Comparison of ENCODE assay signal across 8 cellular contexts in the genomic region with DNA sequence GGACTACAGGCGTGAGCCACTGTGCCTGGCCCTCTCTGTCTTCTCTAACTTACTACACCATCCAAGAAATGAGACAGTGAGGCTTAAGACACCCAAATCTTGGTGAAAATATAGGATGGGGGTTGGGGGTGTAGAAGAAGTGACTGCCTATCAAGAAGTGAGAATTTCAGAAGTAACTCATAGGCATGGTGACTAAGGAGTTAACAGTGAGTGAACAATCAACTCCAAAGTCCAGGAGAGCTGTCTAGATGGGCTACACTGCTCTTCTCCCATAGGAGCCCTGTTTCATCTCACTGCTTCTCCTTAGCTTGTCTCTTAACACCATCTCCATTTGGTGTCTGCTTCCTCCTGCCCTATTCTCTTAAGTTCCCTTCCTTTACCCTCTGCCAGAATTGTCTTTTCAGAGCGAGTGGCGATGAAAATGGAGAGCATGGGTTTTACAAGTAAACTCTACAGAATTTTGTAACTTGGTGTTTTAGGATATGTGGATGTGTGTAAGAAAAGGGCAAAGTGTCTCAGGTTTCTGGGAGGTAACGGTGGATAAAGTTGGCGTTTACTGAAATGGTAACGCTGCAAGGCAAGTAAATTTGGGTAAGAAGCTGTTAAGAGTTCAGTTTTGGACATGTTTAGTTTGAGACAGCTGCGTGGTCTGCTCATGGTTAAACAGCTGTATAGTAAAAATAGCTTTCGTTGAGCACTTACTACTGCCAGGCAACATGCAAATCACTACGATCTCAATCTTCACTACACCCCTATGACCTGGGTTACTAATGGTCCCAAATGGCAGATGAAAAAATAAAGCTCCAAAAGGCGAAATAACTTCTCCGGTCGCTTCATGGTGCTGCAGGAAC.
DNase-seq lines count a peak whose midpoint lies in the region; ATAC-seq and FAIRE-seq lines count a peak whose summit lies in the region.

No MANE protein-coding gene starts in this region.

- peak overlapping the region; percentile 99 for H3K4me3 Mint-ChIP-seq in stimulated activated naive CD8-positive, alpha-beta T cell treated with anti-CD3 and anti-CD28 coated beads, Interleukin-15, Interleukin-2, amounts not matched to agents 100 ng/mL and 50 ng/mL, for 24 hours
- H3K4me3 Mint-ChIP-seq in T-helper 2 cell treated with Interferon-gamma antibody and Interleukin-4, amounts not matched to agents 5 μg/mL and 100 μg/mL, for 36 hours, result peak overlapping the region; percentile 96

- H3K36me3 Mint-ChIP-seq in stimulated activated naive CD8-positive, alpha-beta T cell treated with anti-CD3 and anti-CD28 coated beads, Interleukin-15, Interleukin-2, amounts not matched to agents 100 ng/mL and 50 ng/mL, for 24 hours (ENCODE audit: low read depth), result peaks cover 49% of the 10 kb centered on the region
- H3K36me3 Mint-ChIP-seq in T-helper 2 cell treated with Interferon-gamma antibody and Interleukin-4, amounts not matched to agents 5 μg/mL and 100 μg/mL, for 36 hours (ENCODE audit: low read depth), result peaks cover 38% of the 10 kb centered on the region

- no peak for FAIRE-seq in HTR-8/SVneo (lab: Jason Lieb, UNC)

- H3K27me3 Mint-ChIP-seq in stimulated activated naive CD8-positive, alpha-beta T cell treated with anti-CD3 and anti-CD28 coated beads, Interleukin-15, Interleukin-2, amounts not matched to agents 100 ng/mL and 50 ng/mL, for 24 hours, result no peaks in the 10 kb centered on the region
- H3K27me3 Mint-ChIP-seq in T-helper 2 cell treated with Interferon-gamma antibody and Interleukin-4, amounts not matched to agents 5 μg/mL and 100 μg/mL, for 36 hours (ENCODE audit: low read depth), result peaks cover 5% of the 10 kb centered on the region

- DNase-seq in stimulated activated naive CD8-positive, alpha-beta T cell treated with anti-CD3 and anti-CD28 coated beads, Interleukin-15, Interleukin-2, amounts not matched to agents 100 U/mL and 50 U/mL, for 24 hours, result no peak
- DNase-seq in T-helper 2 cell treated with Interferon-gamma antibody and Interleukin-4, amounts not matched to agents 5 μg/mL and 100 μg/mL, for 36 hours (ENCODE audit: low spot score), result no peak
- DNase-seq in germinal center (ENCODE audit: low spot score) (peak; percentile 73), pons (ENCODE audit: low spot score) (peak; percentile 32), HTR-8/SVneo (ENCODE audit: insufficient read length, low spot score) (no peak), GF-D8 (lab: John Stamatoyannopoulos, UW) (no peak)

- peak overlapping the region; percentile 98 for H3K27ac Mint-ChIP-seq in stimulated activated naive CD8-positive, alpha-beta T cell treated with anti-CD3 and anti-CD28 coated beads, Interleukin-15, Interleukin-2, amounts not matched to agents 100 ng/mL and 50 ng/mL, for 24 hours
- peak overlapping the region; percentile 99 for H3K27ac Mint-ChIP-seq in T-helper 2 cell treated with Interferon-gamma antibody and Interleukin-4, amounts not matched to agents 5 μg/mL and 100 μg/mL, for 36 hours

- peaks cover 4% of the 10 kb centered on the region for H3K9me3 Mint-ChIP-seq in stimulated activated naive CD8-positive, alpha-beta T cell treated with anti-CD3 and anti-CD28 coated beads, Interleukin-15, Interleukin-2, amounts not matched to agents 100 ng/mL and 50 ng/mL, for 24 hours
- H3K9me3 Mint-ChIP-seq in T-helper 2 cell treated with Interferon-gamma antibody and Interleukin-4, amounts not matched to agents 5 μg/mL and 100 μg/mL, for 36 hours, result peaks cover 4% of the 10 kb centered on the region

- H3K4me1 Mint-ChIP-seq in stimulated activated naive CD8-positive, alpha-beta T cell treated with anti-CD3 and anti-CD28 coated beads, Interleukin-15, Interleukin-2, amounts not matched to agents 100 ng/mL and 50 ng/mL, for 24 hours (ENCODE audit: low read depth), result peaks cover 45% of the 10 kb centered on the region
- H3K4me1 Mint-ChIP-seq in T-helper 2 cell treated with Interferon-gamma antibody and Interleukin-4, amounts not matched to agents 5 μg/mL and 100 μg/mL, for 36 hours (ENCODE audit: low read depth), result peaks cover 25% of the 10 kb centered on the region

- ATAC-seq in stimulated activated naive CD8-positive, alpha-beta T cell treated with anti-CD3 and anti-CD28 coated beads, Interleukin-15, Interleukin-2, amounts not matched to agents 100 U/mL and 50 U/mL, for 24 hours, result no peak
- ATAC-seq in HG03064 (IDR thresholded peaks at IDR 0.05; ENCODE audit: low read depth, unreplicated experiment), result peak; percentile 53

Comparison
In these comparisons a context has a peak if more than half of its experiments do, and no peak if none do; other contexts are left out.
1. DNase-seq: peak in germinal center (single experiment) and pons (single experiment); none in stimulated activated naive CD8-positive, alpha-beta T cell treated with anti-CD3 and anti-CD28 coated beads, Interleukin-15, Interleukin-2, amounts not matched to agents 100 U/mL and 50 U/mL, for 24 hours (single experiment), T-helper 2 cell treated with Interferon-gamma antibody and Interleukin-4, amounts not matched to agents 5 μg/mL and 100 μg/mL, for 36 hours (single experiment), HTR-8/SVneo (single experiment) and GF-D8 (single experiment).